In genomic region chr3:14531856-14532395, GRCh38 we compare ENCODE assay signal across 23 cellular contexts. TPM values are rescaled to one million over a fixed set of nuclear protein-coding genes. Genes with fewer than 3 reads are reported as not detected.
DNase-seq lines count a peak whose midpoint lies in the region; ATAC-seq and TF ChIP-seq lines count a peak whose summit lies in the region.
"Had no signal": no experiment of that assay in that cellular context is flagged by ENCODE, and none has a peak within 500 bp of the region (broad histone marks: within the 10 kb centered on the region; RNA-seq: fewer than 3 reads in every experiment).

No MANE protein-coding gene starts in this region.

- TF ChIP-seq POLR2A in heart left ventricle (IDR thresholded peaks at IDR 0.05) (no peak), ovary (IDR thresholded peaks at IDR 0.05) (no peak)

- H3K36me3 ChIP-seq in heart left ventricle (peaks cover 0 to 8% (median 0%) of the 10 kb centered on the region in 9 donors), left ventricle myocardium inferior (no peaks in the 10 kb centered on the region), neuronal stem cell (replicated peaks in 1 of 2; ENCODE audit: control insufficient read depth in 2 of 2, insufficient read depth in 2 of 2, low read length in 2 of 2) (no peaks in the 10 kb centered on the region), aorta (ENCODE audit: control insufficient read depth in 1 of 2, insufficient read depth in 2 of 2, low read length in 1 of 2) (no peaks in the 10 kb centered on the region), ovary (no peaks in the 10 kb centered on the region)
- H3K36me3 ChIP-seq: BLaER1 had no signal

- no peak overlapping the region for H2BK12ac ChIP-seq in neuronal stem cell (ENCODE audit: low read length)

- no peak overlapping the region for H4K8ac ChIP-seq in neuronal stem cell (ENCODE audit: low read depth, low read length)

- H3K27ac ChIP-seq in heart left ventricle (peak overlapping the region in 9 of 12 donors; percentile 32 to 95 (median 58)), left ventricle myocardium inferior (replicated peaks) (peak overlapping the region; percentile 91), neuronal stem cell (replicated peaks; ENCODE audit: low read length) (no peak overlapping the region), aorta (ENCODE audit: low read depth in 1 of 2, low read length in 2 of 2) (no peak overlapping the region), ovary (no peak overlapping the region)
- H3K27ac ChIP-seq: BLaER1, PC-9 had no signal

- peaks cover 0 to 10% (median 0%) of the 10 kb centered on the region in 12 donors for H3K9me3 ChIP-seq in heart left ventricle
- peaks cover 10% of the 10 kb centered on the region for H3K9me3 ChIP-seq in left ventricle myocardium inferior (replicated peaks)
- H3K9me3 ChIP-seq in neuronal stem cell (replicated peaks in 1 of 2; ENCODE audit: control insufficient read depth in 2 of 2, insufficient read depth in 1 of 2, low read depth in 1 of 2, low read length in 2 of 2) = no peaks in the 10 kb centered on the region
- H3K9me3 ChIP-seq in aorta (ENCODE audit: control insufficient read depth, low read length) = no peaks in the 10 kb centered on the region
- H3K9me3 ChIP-seq in ovary = no peaks in the 10 kb centered on the region
- H3K9me3 ChIP-seq: BLaER1 had no signal

- no peak overlapping the region for H3K4ac ChIP-seq in neuronal stem cell (ENCODE audit: low read length)

- H3K9ac ChIP-seq in neuronal stem cell (ENCODE audit: low read depth, low read length, poor library complexity) = no peak overlapping the region
- H3K9ac ChIP-seq: BLaER1 had no signal

- peak in 2 of 4 donors; percentile 3 to 6 for ATAC-seq in heart left ventricle
- no peak for ATAC-seq in left ventricle myocardium superior
- ATAC-seq in aorta (ENCODE audit: low FRiP score) = no peak
- ATAC-seq: GM12878 had no signal

- no peak overlapping the region for H3K14ac ChIP-seq in neuronal stem cell (ENCODE audit: low read length)

- no peak overlapping the region for H2BK15ac ChIP-seq in neuronal stem cell (ENCODE audit: low read length)

- H3K4me3 ChIP-seq in heart left ventricle = no peak overlapping the region
- no peak overlapping the region for H3K4me3 ChIP-seq in left ventricle myocardium inferior
- H3K4me3 ChIP-seq in neuronal stem cell (ENCODE audit: low read length in 2 of 2) = no peak overlapping the region
- H3K4me3 ChIP-seq in aorta (ENCODE audit: low read length in 2 of 2) = no peak overlapping the region
- no peak overlapping the region for H3K4me3 ChIP-seq in ovary
- H3K4me3 ChIP-seq: BLaER1, GM12878, PC-9 had no signal

- H2AK5ac ChIP-seq in neuronal stem cell (ENCODE audit: low read depth, low read length) = peak overlapping the region; percentile 71

- TF ChIP-seq CTCF in heart left ventricle (IDR thresholded peaks at IDR 0.05) (no peak), left ventricle myocardium inferior (IDR thresholded peaks at IDR 0.05; ENCODE audit: borderline replicate concordance) (no peak), ovary (IDR thresholded peaks at IDR 0.05) (no peak)

- peaks cover 0 to 3% (median 0%) of the 10 kb centered on the region in 9 donors for H3K27me3 ChIP-seq in heart left ventricle
- H3K27me3 ChIP-seq in left ventricle myocardium inferior (ENCODE audit: low read depth) = no peaks in the 10 kb centered on the region
- peaks cover 0 to 42% (median 0%) of the 10 kb centered on the region in 3 experiments for H3K27me3 ChIP-seq in neuronal stem cell (ENCODE audit: control insufficient read depth in 3 of 3, insufficient read depth in 3 of 3, low read depth in 1 of 3, low read length in 3 of 3)
- no peaks in the 10 kb centered on the region for H3K27me3 ChIP-seq in aorta (ENCODE audit: control insufficient read depth in 1 of 2, insufficient read depth in 2 of 2, low read length in 1 of 2)
- no peaks in the 10 kb centered on the region for H3K27me3 ChIP-seq in ovary
- H3K27me3 ChIP-seq: BLaER1 had no signal

- no peak overlapping the region for H3K23ac ChIP-seq in neuronal stem cell (ENCODE audit: low read depth, low read length, poor library complexity)

- no peak overlapping the region for H2AFZ ChIP-seq in neuronal stem cell (ENCODE audit: low read length)
- H2AFZ ChIP-seq: PC-9 had no signal

- intact Hi-C loops in heart left ventricle (cut with DNase I) = no loop called here
- intact Hi-C loops in left ventricle myocardium superior (cut with micrococcal nuclease) = no loop called here
- intact Hi-C loops in left ventricle myocardium inferior (cut with micrococcal nuclease) = no loop called here
- intact Hi-C loops in aorta (cut with DNase I) = no loop called here
- intact Hi-C loops in ovary (cut with DNase I) = no loop called here

- H2BK5ac ChIP-seq in neuronal stem cell (ENCODE audit: low read length) = peak overlapping the region; percentile 40

- H3K4me2 ChIP-seq in neuronal stem cell (ENCODE audit: insufficient read depth, low read length, poor library complexity, severe bottlenecking) = no peak overlapping the region
- H3K4me2 ChIP-seq: BLaER1 had no signal

- H3K79me1 ChIP-seq in neuronal stem cell (ENCODE audit: low read depth, low read length) = no peaks in the 10 kb centered on the region

- H3K4me1 ChIP-seq in heart left ventricle = peaks cover 0 to 56% (median 42%) of the 10 kb centered on the region in 12 donors
- peaks cover 51% of the 10 kb centered on the region for H3K4me1 ChIP-seq in left ventricle myocardium inferior
- H3K4me1 ChIP-seq in neuronal stem cell (ENCODE audit: control insufficient read depth in 2 of 2, insufficient read depth in 1 of 2, low read depth in 1 of 2, low read length in 2 of 2) = peaks cover 6 to 8% of the 10 kb centered on the region in 2 donors
- H3K4me1 ChIP-seq in aorta (ENCODE audit: control insufficient read depth in 1 of 2, insufficient read depth in 2 of 2, low read length in 2 of 2) = no peaks in the 10 kb centered on the region
- H3K4me1 ChIP-seq in ovary (ENCODE audit: insufficient read depth) = peaks cover 12% of the 10 kb centered on the region

- H3K18ac ChIP-seq in neuronal stem cell (ENCODE audit: low read length) = peak overlapping the region; percentile 44

- 85 to 92% (median 88%) methylated on average over 9 to 17 of the region's 17 CpGs for WGBS in heart left ventricle, 4 donors
- WGBS in neuronal stem cell (ENCODE audit: extremely low coverage in 2 of 2, insufficient read length in 2 of 2, insufficient replicate concordance in 1 of 2), 2 donors = no CpG with 5 or more reads among the region's 17 CpGs
- WGBS in aorta, 2 donors = 94% methylated on average over 17 of the region's 17 CpGs
- WGBS in ovary, 3 donors = 84 to 88% (median 86%) methylated on average over 17 of the region's 17 CpGs

- no peak overlapping the region for H4K91ac ChIP-seq in neuronal stem cell (ENCODE audit: low read depth, low read length, poor library complexity)

- DNase-seq in heart left ventricle = peak in 3 of 5 donors; percentile 16 to 42 (median 27)
- DNase-seq in left ventricle myocardium superior = no peak
- no peak for DNase-seq in left ventricle myocardium inferior
- no peak for DNase-seq in neuronal stem cell (ENCODE audit: low spot score)
- peak; percentile 21 to 49 for DNase-seq in aorta
- no peak for DNase-seq in ovary
- DNase-seq in activated naive CD4-positive, alpha-beta T cell (lab: John Stamatoyannopoulos, UW) = no peak
- DNase-seq in ACHN = no peak
- DNase-seq: GDM1, GOT3, HFFc6, NCI-H1048, NCI-H1436 treated with DMSO at 0.1 percent for 48 hours, NCI-H2029 treated with DMSO at 0.1 percent for 48 hours, NCI-H2171 treated with DMSO at 0.1 percent for 48 hours, NCI-H510A, NCI-H774 had no signal

- TF ChIP-seq EP300 in ovary (IDR thresholded peaks at IDR 0.05) = no peak

- no peak overlapping the region for H2BK120ac ChIP-seq in neuronal stem cell (ENCODE audit: low read depth, low read length)

- in situ Hi-C loops in ACHN (cut with HindIII; ENCODE audit: low pct_ligation_motif_present, low pct_unique_long_range_greater_than_20kb, low sequenced_read_pairs) = no loop called here

RNA-seq across cellular contexts. Expression of gene GRIP2, which starts 8.2 kb away (rescaled TPM):
- total RNA-seq in heart left ventricle (10 to 100 TPM in 8 of 9 donors, 1 to 10 TPM in 1; 5.8 to 56.7 (median 28.7) TPM), left ventricle myocardium superior (37.0 TPM), left ventricle myocardium inferior (59.1 TPM), aorta (1 to 10 TPM; 3.1 to 8.6 TPM), ovary (10 to 100 TPM in 2 of 7 donors, 1 to 10 TPM in 5; 1.1 to 19.4 (median 5.4) TPM)
- polyA plus RNA-seq in heart left ventricle (10 to 100 TPM in 1 of 2 donors, 1 to 10 TPM in 1; 6.3 to 42.6 TPM), aorta (under 1 TPM; 0.50 to 0.61 TPM), ovary (10 to 100 TPM in 1 of 2 donors, 1 to 10 TPM in 1; 1.6 to 11.2 TPM)
- polyA plus RNA-seq in neuronal stem cell (2013, experiment 1 of 2) = 0.77 TPM
- 0.62 TPM for polyA plus RNA-seq in neuronal stem cell (2013, experiment 2 of 2)
- total RNA-seq: A172; CD8-positive, alpha-beta memory T cell; GM12878; MCF 10A; PC-9 had no signal
- polyA plus RNA-seq: CD8-positive, alpha-beta memory T cell; GM12878 had no signal

Comparison
In these comparisons a context has a peak if more than half of its experiments do, and no peak if none do; other contexts are left out.
1. DNase-seq: peak in heart left ventricle (3 of 5) and aorta (2 of 2); none in left ventricle myocardium superior (single experiment), left ventricle myocardium inferior (single experiment), neuronal stem cell (single experiment), ovary (0 of 5), activated naive CD4-positive, alpha-beta T cell (0 of 4) and ACHN (single experiment).
2. H3K27ac ChIP-seq: peak in heart left ventricle (9 of 12) and left ventricle myocardium inferior (single experiment); none in neuronal stem cell (single experiment), aorta (0 of 2) and ovary (0 of 2).